12 cellular contexts compared by ENCODE assay signal in the genomic region with DNA sequence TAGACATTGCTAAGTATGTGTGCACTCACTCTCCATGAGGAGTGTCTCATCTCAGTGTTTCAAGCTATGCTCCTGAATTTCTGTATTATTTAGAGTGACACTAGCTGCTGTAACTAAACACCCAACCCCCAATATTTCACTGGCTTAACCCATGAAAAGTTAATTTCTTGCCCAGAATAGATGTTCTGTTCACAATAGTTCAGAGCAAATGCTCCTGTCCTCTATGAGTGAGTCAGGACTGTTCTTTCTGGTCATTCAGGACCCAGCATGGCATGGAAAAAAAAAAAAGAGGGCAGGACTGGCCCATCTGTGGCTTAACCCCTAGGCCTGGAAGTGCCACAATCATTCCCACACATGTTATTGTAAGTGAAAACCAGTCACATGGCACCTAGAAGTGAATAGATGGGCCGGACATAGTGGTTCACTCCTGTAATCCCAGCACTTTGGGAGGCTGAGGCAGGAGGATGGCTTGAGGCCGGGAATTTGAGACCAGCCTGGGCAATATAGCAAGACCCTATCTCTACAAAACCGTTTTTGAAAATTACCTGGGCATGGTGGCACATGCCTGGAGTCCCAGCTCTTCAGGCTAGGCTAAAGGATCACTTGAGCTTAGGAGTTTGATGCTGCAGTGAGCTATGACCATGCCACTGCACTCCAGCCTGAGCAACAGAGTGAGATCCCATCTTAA.
DNase-seq lines count a peak whose midpoint lies in the region; ATAC-seq and TF ChIP-seq lines count a peak whose summit lies in the region.
"Had no signal": no experiment of that assay in that cellular context is flagged by ENCODE, and none has a peak within 500 bp of the region (broad histone marks: within the 10 kb centered on the region; RNA-seq: fewer than 3 reads in every experiment).

No MANE protein-coding gene starts in this region.

- no peak overlapping the region for H3K4me3 ChIP-seq in BLaER1 treated with 17β-estradiol and CSF1 and Interleukin-3, amounts not matched to agents 10 nM and 100 nM
- no peak overlapping the region for H3K4me3 ChIP-seq in IMR-90 (ENCODE audit: insufficient read depth, low read depth, low read length)

- H3K23ac ChIP-seq in IMR-90 (ENCODE audit: low read depth, low read length): no peak overlapping the region

- DNase-seq in IMR-90 (no peak), epithelial cell of prostate (ENCODE audit: low read depth, low spot score) (no peak), renal cortical epithelial cell (ENCODE audit: low read depth) (peak; percentile 41), hippocampal formation (lab: John Stamatoyannopoulos, UW) (no peak), posterior cingulate gyrus (no peak)
- DNase-seq: ACHN, NCI-H1105, NCI-H1930, NCI-H2171, NCI-H774 had no signal

- H3K9me3 ChIP-seq in BLaER1 treated with 17β-estradiol and CSF1 and Interleukin-3, amounts not matched to agents 10 nM and 100 nM (replicated peaks in 1 of 11): no peaks in the 10 kb centered on the region
- no peaks in the 10 kb centered on the region for H3K9me3 ChIP-seq in IMR-90 (ENCODE audit: control insufficient read depth, insufficient read depth, low read length)

- H3K4me1 ChIP-seq in BLaER1 treated with 17β-estradiol and CSF1 and Interleukin-3, amounts not matched to agents 10 nM and 100 nM: peaks cover 13 to 41% (median 22%) of the 10 kb centered on the region in 10 experiments
- H3K4me1 ChIP-seq in IMR-90 (ENCODE audit: control insufficient read depth, insufficient read depth, low read length): peaks cover 9% of the 10 kb centered on the region

- dilution Hi-C loops in IMR-90 (cut with HindIII; ENCODE audit: low sequenced_read_pairs, unreplicated experiment): no loop called here

- no peak overlapping the region for H3K14ac ChIP-seq in IMR-90 (replicated peaks; ENCODE audit: low read depth, low read length)

- H2AK5ac ChIP-seq in IMR-90 (ENCODE audit: low read depth, low read length): no peak overlapping the region

- H2AK9ac ChIP-seq in IMR-90 (replicated peaks; ENCODE audit: low read depth, low read length, poor library complexity): no peak overlapping the region

- no peaks in the 10 kb centered on the region for H3K36me3 ChIP-seq in BLaER1 treated with 17β-estradiol and CSF1 and Interleukin-3, amounts not matched to agents 10 nM and 100 nM
- no peaks in the 10 kb centered on the region for H3K36me3 ChIP-seq in IMR-90 (ENCODE audit: control insufficient read depth, insufficient read depth, low read length)

- no peak overlapping the region for H4K5ac ChIP-seq in IMR-90 (ENCODE audit: low read depth, low read length)

- H2BK20ac ChIP-seq in IMR-90 (ENCODE audit: low read depth, low read length): peak overlapping the region; percentile 11; the same call in 1 of the 2 replicates

- POLR2A ChIA-PET in IMR-90 (lab: Charles Lee; ENCODE audit: unreplicated experiment): no interaction called here

- CTCF ChIA-PET in IMR-90 (lab: Yijun Ruan, JAX): interaction anchor here (0.6 to 1.1 kb wide), 2 partner anchors 10 to 961 kb away, joined by 3 to 5 read pairs; no protein-coding TSS in a partner anchor

- no peaks in the 10 kb centered on the region for H3K27me3 ChIP-seq in BLaER1 treated with 17β-estradiol and CSF1 and Interleukin-3, amounts not matched to agents 10 nM and 100 nM
- H3K27me3 ChIP-seq in IMR-90 (ENCODE audit: control insufficient read depth, insufficient read depth, low read length): no peaks in the 10 kb centered on the region

- 0 out of 3 replicates have a peak overlapping the region, but pooled peaks have one; percentile 88 for H2BK15ac ChIP-seq in IMR-90 (ENCODE audit: low read depth, low read length)

- H2BK5ac ChIP-seq in IMR-90 (ENCODE audit: low read depth, low read length, poor library complexity, severe bottlenecking): no peak overlapping the region

- peak overlapping the region; percentile 27; the same call in 1 of the 2 replicates for H3K18ac ChIP-seq in IMR-90 (ENCODE audit: low read depth, low read length)

- no peaks in the 10 kb centered on the region for H4K20me1 ChIP-seq in BLaER1 treated with 17β-estradiol and CSF1 and Interleukin-3, amounts not matched to agents 10 nM and 100 nM
- no peaks in the 10 kb centered on the region for H4K20me1 ChIP-seq in IMR-90 (ENCODE audit: insufficient read depth, low read length)

- H3K79me1 ChIP-seq in IMR-90 (ENCODE audit: low read depth in 1 of 2, low read length in 2 of 2): no peaks in the 10 kb centered on the region

- no peak overlapping the region; the same call in 1 of the 2 replicates for H2BK120ac ChIP-seq in IMR-90 (ENCODE audit: low read depth, low read length)

- peak overlapping the region; percentile 2; the same call in 1 of the 2 replicates for H3K4ac ChIP-seq in IMR-90 (ENCODE audit: low read depth, low read length)

- no peaks in the 10 kb centered on the region for H3K9me1 ChIP-seq in IMR-90 (ENCODE audit: insufficient read depth, low read length)

- no peak for ATAC-seq in IMR-90 (ENCODE audit: low read depth)
- ATAC-seq in GM18519 (IDR thresholded peaks at IDR 0.05; ENCODE audit: low FRiP score, unreplicated experiment): no peak

- no peak overlapping the region for H3K56ac ChIP-seq in IMR-90 (ENCODE audit: extremely low read depth, insufficient read depth, low read length)

- WGBS in IMR-90 (ENCODE audit: extremely low coverage in 2 of 2, insufficient read length in 1 of 2), 2 experiments: no CpG with 5 or more reads among the region's 3 CpGs

- intact Hi-C loops in IMR-90 (cut with micrococcal nuclease): no loop called here
- intact Hi-C loops in posterior cingulate gyrus (cut with DNase I): no loop called here

- in situ Hi-C loops in IMR-90 (cut with MboI; ENCODE audit: low sequenced_read_pairs): no loop called here

- peak overlapping the region in 9 of 11 experiments; percentile 26 to 82 (median 63); a peak in 19 of 22 replicates for H3K27ac ChIP-seq in BLaER1 treated with 17β-estradiol and CSF1 and Interleukin-3, amounts not matched to agents 10 nM and 100 nM
- no peak overlapping the region for H3K27ac ChIP-seq in IMR-90 (ENCODE audit: insufficient read depth, low read length)
- H3K27ac ChIP-seq in epithelial cell of prostate: peak overlapping the region; percentile 94

- no peak for TF ChIP-seq POLR2A in IMR-90 (IDR thresholded peaks at IDR 0.05; ENCODE audit: low read depth, low read length)

- H3K9ac ChIP-seq in BLaER1 treated with 17β-estradiol and CSF1 and Interleukin-3, amounts not matched to agents 10 nM and 100 nM: peak overlapping the region in 4 of 11 experiments; percentile 19 to 51 (median 40); a peak in 8 of 22 replicates
- no peak overlapping the region for H3K9ac ChIP-seq in IMR-90 (ENCODE audit: low read depth, low read length)

- no peak overlapping the region for H4K91ac ChIP-seq in IMR-90 (ENCODE audit: insufficient read depth, low read depth, low read length)

- no peak overlapping the region for H2AFZ ChIP-seq in IMR-90 (replicated peaks; ENCODE audit: low read length, poor library complexity)

- H4K8ac ChIP-seq in IMR-90 (ENCODE audit: low read depth in 2 of 2, low read length in 2 of 2): peak overlapping the region in 1 of 2 experiments; percentile 3; a peak in 1 of 4 replicates

- TF ChIP-seq RAD21 in IMR-90 (IDR thresholded peaks at IDR 0.05; ENCODE audit: low read length): no peak

- H3K4me2 ChIP-seq in BLaER1 treated with 17β-estradiol and CSF1 and Interleukin-3, amounts not matched to agents 10 nM and 100 nM: peak overlapping the region; percentile 37 to 75 (median 56); a peak in 20 of 22 replicates
- H3K4me2 ChIP-seq in IMR-90 (ENCODE audit: low read depth, low read length): no peak overlapping the region

- TF ChIP-seq CTCF in IMR-90 (conservative IDR thresholded peaks at IDR 0.05; ENCODE audit: low read depth, low read length): no peak

- no TSS peak for BruUV-seq in IMR-90 (replicated peaks; lab: Mats Ljungman, UMichigan)

TF ChIP-seq in IMR-90, 13 proteins besides CTCF, POLR2A, EP300 and RAD21:
- TF ChIP-seq MAFK (IDR thresholded peaks at IDR 0.05; ENCODE audit: low read depth, low read length) (no peak), RFX5 (IDR thresholded peaks at IDR 0.05; ENCODE audit: low read depth, low read length) (no peak), SMC3 (IDR thresholded peaks at IDR 0.05; ENCODE audit: low read depth, low read length) (no peak), CHD1 (IDR thresholded peaks at IDR 0.05; ENCODE audit: low read depth, low read length) (no peak)
- TF ChIP-seq, protein P1, sequence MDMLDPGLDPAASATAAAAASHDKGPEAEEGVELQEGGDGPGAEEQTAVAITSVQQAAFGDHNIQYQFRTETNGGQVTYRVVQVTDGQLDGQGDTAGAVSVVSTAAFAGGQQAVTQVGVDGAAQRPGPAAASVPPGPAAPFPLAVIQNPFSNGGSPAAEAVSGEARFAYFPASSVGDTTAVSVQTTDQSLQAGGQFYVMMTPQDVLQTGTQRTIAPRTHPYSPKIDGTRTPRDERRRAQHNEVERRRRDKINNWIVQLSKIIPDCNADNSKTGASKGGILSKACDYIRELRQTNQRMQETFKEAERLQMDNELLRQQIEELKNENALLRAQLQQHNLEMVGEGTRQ (IDR thresholded peaks at IDR 0.05; ENCODE audit: low read depth, low read length): no peak
- TF ChIP-seq, protein P2, sequence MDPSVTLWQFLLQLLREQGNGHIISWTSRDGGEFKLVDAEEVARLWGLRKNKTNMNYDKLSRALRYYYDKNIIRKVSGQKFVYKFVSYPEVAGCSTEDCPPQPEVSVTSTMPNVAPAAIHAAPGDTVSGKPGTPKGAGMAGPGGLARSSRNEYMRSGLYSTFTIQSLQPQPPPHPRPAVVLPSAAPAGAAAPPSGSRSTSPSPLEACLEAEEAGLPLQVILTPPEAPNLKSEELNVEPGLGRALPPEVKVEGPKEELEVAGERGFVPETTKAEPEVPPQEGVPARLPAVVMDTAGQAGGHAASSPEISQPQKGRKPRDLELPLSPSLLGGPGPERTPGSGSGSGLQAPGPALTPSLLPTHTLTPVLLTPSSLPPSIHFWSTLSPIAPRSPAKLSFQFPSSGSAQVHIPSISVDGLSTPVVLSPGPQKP (IDR thresholded peaks at IDR 0.05; ENCODE audit: borderline replicate concordance, low read depth, low read length): no peak
